ENCODE assay signal across 8 cellular contexts in the genomic region with DNA sequence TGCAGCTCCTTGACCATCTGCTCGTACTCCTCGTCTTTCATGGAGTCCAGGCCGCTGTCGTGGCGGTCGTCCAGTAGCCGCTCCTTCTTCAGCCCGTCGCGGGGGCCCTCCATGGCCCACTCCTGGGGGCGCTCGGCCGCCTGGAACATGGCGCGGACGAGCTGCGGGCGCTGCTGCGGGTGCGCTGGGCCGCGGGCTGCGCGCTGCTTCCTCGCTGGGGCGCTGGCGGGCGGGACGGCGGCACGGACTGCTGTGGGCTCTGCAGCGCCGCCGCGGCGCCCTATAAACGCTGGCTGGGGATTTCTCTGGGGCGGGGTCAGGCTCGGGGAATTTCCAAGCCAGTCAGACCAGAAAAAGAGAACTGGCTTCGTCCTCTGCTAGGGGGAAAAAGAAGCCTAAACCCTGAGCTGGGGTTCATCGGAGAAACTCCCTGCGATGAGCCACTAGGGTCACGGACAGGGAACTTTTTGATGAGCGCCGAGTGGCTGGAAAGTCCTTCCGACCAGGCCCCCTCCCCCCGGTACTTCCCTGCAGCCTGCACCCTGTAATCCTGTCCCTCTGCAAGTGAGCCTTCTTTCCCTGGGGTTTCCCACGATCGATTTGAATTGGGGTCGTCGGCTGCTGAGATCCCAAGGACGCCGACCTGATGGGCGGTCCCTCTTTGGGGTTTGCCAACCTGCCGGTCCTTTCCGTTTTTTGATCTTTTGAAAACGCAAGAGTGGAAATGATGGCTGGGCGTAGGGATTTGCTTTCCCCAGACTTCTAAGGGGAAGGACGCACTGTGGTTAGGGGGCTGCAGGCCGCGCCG. TPM values are rescaled to one million over a fixed set of nuclear protein-coding genes. Genes with fewer than 3 reads are reported as not detected.
DNase-seq lines count a peak whose midpoint lies in the region; ATAC-seq and TF ChIP-seq lines count a peak whose summit lies in the region.

A gene with protein sequence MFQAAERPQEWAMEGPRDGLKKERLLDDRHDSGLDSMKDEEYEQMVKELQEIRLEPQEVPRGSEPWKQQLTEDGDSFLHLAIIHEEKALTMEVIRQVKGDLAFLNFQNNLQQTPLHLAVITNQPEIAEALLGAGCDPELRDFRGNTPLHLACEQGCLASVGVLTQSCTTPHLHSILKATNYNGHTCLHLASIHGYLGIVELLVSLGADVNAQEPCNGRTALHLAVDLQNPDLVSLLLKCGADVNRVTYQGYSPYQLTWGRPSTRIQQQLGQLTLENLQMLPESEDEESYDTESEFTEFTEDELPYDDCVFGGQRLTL (minus strand): TSS at position 254 of the 808 bp plus-strand sequence. CDS start 105 bp downstream, at position 149.

- DNase-seq in NCI-H1105 (lab: John Stamatoyannopoulos, UW) (peak; percentile 82), SW 1271 (lab: John Stamatoyannopoulos, UW) (peak; percentile 47 to 73), cardiac muscle cell (ENCODE audit: low read depth in 1 of 2, low spot score in 1 of 2) (peak; percentile 89 to 93), posterior cingulate gyrus (peak; percentile 82 to 98 (median 90)), upper lobe of left lung (peak; percentile 91 to 99)
- DNase-seq in activated naive CD8-positive, alpha-beta T cell treated with anti-CD3 and anti-CD28 coated beads, Interleukin-2, amount 50 U/mL, for 16 hours (ENCODE audit: low read depth, low spot score): peak; percentile 82

- H3K36me3 ChIP-seq in cardiac muscle cell: peaks cover 28% of the 10 kb centered on the region
- peaks cover 34 to 39% (median 37%) of the 10 kb centered on the region in 4 donors for H3K36me3 ChIP-seq in upper lobe of left lung

- H3K27me3 ChIP-seq in cardiac muscle cell (no peaks in the 10 kb centered on the region), upper lobe of left lung (no peaks in the 10 kb centered on the region)

- intact Hi-C loops in posterior cingulate gyrus (cut with DNase I): loop anchor here (1.0 to 5.0 kb wide), 3 partner anchors 62 to 172 kb away; a partner anchor contains a TSS

- peak within 1 kb of the TSS; percentile 63 for H3K4me3 ChIP-seq in GM12875 (ENCODE audit: low read depth, low read length)
- peak within 1 kb of the TSS; percentile 79 for H3K4me3 ChIP-seq in cardiac muscle cell
- H3K4me3 ChIP-seq in upper lobe of left lung: peak within 1 kb of the TSS; percentile 68 to 93 (median 72)

- TF ChIP-seq EP300 in upper lobe of left lung (IDR thresholded peaks at IDR 0.05): no peak

- H3K9me3 ChIP-seq in cardiac muscle cell (ENCODE audit: low read depth) (no peaks in the 10 kb centered on the region), upper lobe of left lung (peaks cover 0 to 5% (median 0%) of the 10 kb centered on the region in 4 donors)

- H3K27ac ChIP-seq in cardiac muscle cell: peak within 1 kb of the TSS; percentile 94
- peak within 1 kb of the TSS; percentile 100 for H3K27ac ChIP-seq in upper lobe of left lung

- peak; percentile 28; the same call in 1 of the 2 replicates for TF ChIP-seq CTCF in GM12875 (IDR thresholded peaks at IDR 0.05; ENCODE audit: borderline replicate concordance, insufficient read depth, low read depth, low read length)
- TF ChIP-seq CTCF in cardiac muscle cell (IDR thresholded peaks at IDR 0.05; ENCODE audit: low read depth, low read length): peak; percentile 34
- peak in 3 of 6 experiments; percentile 15 to 55 (median 36) for TF ChIP-seq CTCF in upper lobe of left lung (IDR thresholded peaks at IDR 0.05)

- H3K4me1 ChIP-seq in cardiac muscle cell (ENCODE audit: low read depth): peaks cover 34% of the 10 kb centered on the region
- peaks cover 31 to 40% (median 34%) of the 10 kb centered on the region in 4 donors for H3K4me1 ChIP-seq in upper lobe of left lung

- 0 to 1% methylated on average over 25 of the region's 62 CpGs for WGBS in upper lobe of left lung, 2 donors

- ATAC-seq in HG02678 (IDR thresholded peaks at IDR 0.05; ENCODE audit: unreplicated experiment): peak; percentile 60
- ATAC-seq in upper lobe of left lung (ENCODE audit: low FRiP score in 2 of 2): peak; percentile 87 to 88

- peak; percentile 82 to 100 (median 99) for TF ChIP-seq POLR2A in upper lobe of left lung (IDR thresholded peaks at IDR 0.05)

RNA-seq across cellular contexts. Expression of the gene that starts here (rescaled TPM):
- total RNA-seq in cardiac muscle cell: 99.6 and 148 TPM in 2 replicates
- 64.1 and 79.1 TPM in 2 replicates for polyA plus RNA-seq in cardiac muscle cell
- 100 to 1,000 TPM; 292 to 944 (median 610) TPM for total RNA-seq in upper lobe of left lung

Comparison
In these comparisons a context has a peak if more than half of its experiments do, and no peak if none do; other contexts are left out.
1. Peak in every context shown above with its lines: DNase-seq, ATAC-seq, H3K4me3 ChIP-seq and H3K27ac ChIP-seq.